Comparison of ENCODE assay signal across 17 cellular contexts in genomic region chr15:70056091-70056680, GRCh38. TPM values are rescaled to one million over a fixed set of nuclear protein-coding genes. Genes with fewer than 3 reads are reported as not detected.
DNase-seq lines count a peak whose midpoint lies in the region; ATAC-seq and TF ChIP-seq lines count a peak whose summit lies in the region.
"Had no signal": no experiment of that assay in that cellular context is flagged by ENCODE, and none has a peak within 500 bp of the region (broad histone marks: within the 10 kb centered on the region; RNA-seq: fewer than 3 reads in every experiment).

No MANE protein-coding gene starts in this region.

- peaks cover 26% of the 10 kb centered on the region for H3K36me3 Mint-ChIP-seq in activated CD8-positive, alpha-beta memory T cell treated with anti-CD3 and anti-CD28 coated beads, Interleukin-2, amount 10 ng/mL, durations not matched to agents 7 days and 5 days
- H3K36me3 Mint-ChIP-seq in stimulated activated memory B cell treated with anti-CD40 and anti-IgM and Interleukin-4, amounts not matched to agents 10 μg/mL and 1 μg/mL and 100 μg/mL, for 72 hours: peaks cover 88% of the 10 kb centered on the region

- no peaks in the 10 kb centered on the region for H3K9me3 Mint-ChIP-seq in activated CD8-positive, alpha-beta memory T cell treated with anti-CD3 and anti-CD28 coated beads, Interleukin-2, amount 10 ng/mL, durations not matched to agents 7 days and 5 days (ENCODE audit: low read depth)
- no peaks in the 10 kb centered on the region for H3K9me3 Mint-ChIP-seq in stimulated activated memory B cell treated with anti-CD40 and anti-IgM and Interleukin-4, amounts not matched to agents 10 μg/mL and 1 μg/mL and 100 μg/mL, for 72 hours

- H3K27ac Mint-ChIP-seq in activated CD8-positive, alpha-beta memory T cell treated with anti-CD3 and anti-CD28 coated beads, Interleukin-2, amount 10 ng/mL, durations not matched to agents 7 days and 5 days: no peak overlapping the region
- H3K27ac Mint-ChIP-seq in stimulated activated memory B cell treated with anti-CD40 and anti-IgM and Interleukin-4, amounts not matched to agents 10 μg/mL and 1 μg/mL and 100 μg/mL, for 72 hours: peak overlapping the region; percentile 59

- peak overlapping the region; percentile 1 for H3K4me3 ChIP-seq in neural cell (ENCODE audit: low read length)
- H3K4me3 ChIP-seq in coronary artery: no peak overlapping the region
- H3K4me3 ChIP-seq: HAP-1 had no signal

- peak; percentile 3 for TF ChIP-seq RAD21 in neural cell (conservative IDR thresholded peaks at IDR 0.05)

- no peaks in the 10 kb centered on the region for H3K27me3 ChIP-seq in neural cell (ENCODE audit: insufficient read depth, low read depth, low read length)

- no peaks in the 10 kb centered on the region for H3K4me1 Mint-ChIP-seq in activated CD8-positive, alpha-beta memory T cell treated with anti-CD3 and anti-CD28 coated beads, Interleukin-2, amount 10 ng/mL, durations not matched to agents 7 days and 5 days
- H3K4me1 Mint-ChIP-seq in stimulated activated memory B cell treated with anti-CD40 and anti-IgM and Interleukin-4, amounts not matched to agents 10 μg/mL and 1 μg/mL and 100 μg/mL, for 72 hours: peaks cover 30% of the 10 kb centered on the region

- peaks cover 5% of the 10 kb centered on the region for H3K36me3 ChIP-seq in neural cell (ENCODE audit: insufficient read depth, low read length)

- H3K4me2 ChIP-seq in neural cell (ENCODE audit: low read length): no peak overlapping the region

- H3K9me3 ChIP-seq in neural cell (ENCODE audit: low read length): no peaks in the 10 kb centered on the region
- H3K9me3 ChIP-seq: HAP-1 had no signal

- TF ChIP-seq CTCF in VCaP (conservative IDR thresholded peaks at IDR 0.05) (no peak), neural cell (IDR thresholded peaks at IDR 0.05; ENCODE audit: poor library complexity, severe bottlenecking) (peak; percentile 26), coronary artery (IDR thresholded peaks at IDR 0.05) (no peak)

- TF ChIP-seq EP300 in neural cell (conservative IDR thresholded peaks at IDR 0.05; ENCODE audit: poor library complexity, severe bottlenecking): no peak

- H3K9ac ChIP-seq in neural cell (ENCODE audit: low read length): no peak overlapping the region

- H3K9me2 ChIP-seq in neural cell (ENCODE audit: insufficient read depth, low read length): no peaks in the 10 kb centered on the region

- no peak overlapping the region for H3K4me3 Mint-ChIP-seq in activated CD8-positive, alpha-beta memory T cell treated with anti-CD3 and anti-CD28 coated beads, Interleukin-2, amount 10 ng/mL, durations not matched to agents 7 days and 5 days
- no peak overlapping the region for H3K4me3 Mint-ChIP-seq in stimulated activated memory B cell treated with anti-CD40 and anti-IgM and Interleukin-4, amounts not matched to agents 10 μg/mL and 1 μg/mL and 100 μg/mL, for 72 hours

- no peak overlapping the region for H2AFZ ChIP-seq in neural cell (ENCODE audit: low read depth, low read length)

- DNase-seq in activated CD8-positive, alpha-beta memory T cell treated with anti-CD3 and anti-CD28 coated beads, Interleukin-2, amount 50 U/mL, for 4 hours: peak; percentile 9
- no peak for DNase-seq in activated CD8-positive, alpha-beta memory T cell treated with anti-CD3 and anti-CD28 coated beads, Interleukin-2, amount 10 ng/mL, durations not matched to agents 7 days and 5 days
- DNase-seq in central memory CD4-positive, alpha-beta T cell: no peak
- no peak for DNase-seq in effector CD8-positive, alpha-beta T cell (lab: John Stamatoyannopoulos, UW)
- no peak for DNase-seq in coronary artery (ENCODE audit: low spot score)
- DNase-seq: COR-L47, Karpas-422, MM.1S, NCI-H1930, NCI-H510A, NCI-H82 had no signal

- H3K27ac ChIP-seq in VCaP: peak overlapping the region; percentile 41
- no peak overlapping the region for H3K27ac ChIP-seq in neural cell (ENCODE audit: low read length)
- H3K27ac ChIP-seq in coronary artery: no peak overlapping the region
- H3K27ac ChIP-seq: C4-2B had no signal

- H4K20me1 ChIP-seq in neural cell (ENCODE audit: insufficient read depth): no peaks in the 10 kb centered on the region

- ATAC-seq in activated CD8-positive, alpha-beta memory T cell treated with anti-CD3 and anti-CD28 coated beads, Interleukin-2, amount 10 ng/mL, durations not matched to agents 7 days and 5 days: no peak
- no peak for ATAC-seq in stimulated activated memory B cell treated with anti-CD40 and anti-IgM and Interleukin-4, amounts not matched to agents 10 μg/mL and 1 μg/mL and 100 μg/mL, for 72 hours
- ATAC-seq: HepG2 had no signal

- no peaks in the 10 kb centered on the region for H3K79me2 ChIP-seq in neural cell (replicated peaks; ENCODE audit: insufficient read depth, low read length)

- H3F3A ChIP-seq in neural cell (ENCODE audit: insufficient read depth, low read length, poor library complexity, severe bottlenecking): no peaks in the 10 kb centered on the region

- CTCF ChIA-PET in activated CD8-positive, alpha-beta memory T cell treated with anti-CD3 and anti-CD28 coated beads, Interleukin-2, amount 10 ng/mL, durations not matched to agents 7 days and 5 days (lab: Charles Lee): interaction anchor here (1.2 kb wide), 1 partner anchor 16 kb away, joined by 3 read pairs; no protein-coding TSS in a partner anchor

- no peaks in the 10 kb centered on the region for H3K27me3 Mint-ChIP-seq in activated CD8-positive, alpha-beta memory T cell treated with anti-CD3 and anti-CD28 coated beads, Interleukin-2, amount 10 ng/mL, durations not matched to agents 7 days and 5 days
- no peaks in the 10 kb centered on the region for H3K27me3 Mint-ChIP-seq in stimulated activated memory B cell treated with anti-CD40 and anti-IgM and Interleukin-4, amounts not matched to agents 10 μg/mL and 1 μg/mL and 100 μg/mL, for 72 hours

TF ChIP-seq in neural cell, 6 proteins besides CTCF, POLR2A, EP300 and RAD21:
- TF ChIP-seq SMC3 (conservative IDR thresholded peaks at IDR 0.05; ENCODE audit: poor library complexity) (no peak), POLR2AphosphoS5 (IDR thresholded peaks at IDR 0.05) (no peak), EZH2 (IDR thresholded peaks at IDR 0.05; ENCODE audit: borderline replicate concordance, insufficient read depth, low read length, poor library complexity, severe bottlenecking) (no peak), TAF1 (IDR thresholded peaks at IDR 0.05; ENCODE audit: low read depth) (no peak), REST (IDR thresholded peaks at IDR 0.05; ENCODE audit: borderline replicate concordance) (no peak), MXI1 (conservative IDR thresholded peaks at IDR 0.05; ENCODE audit: poor library complexity, severe bottlenecking) (no peak)

RNA-seq across cellular contexts. Expression of gene TLE3, which starts 41.5 kb away (rescaled TPM):
- total RNA-seq in activated CD8-positive, alpha-beta memory T cell treated with anti-CD3 and anti-CD28 coated beads, Interleukin-2, amount 10 ng/mL, durations not matched to agents 7 days and 5 days: 10 to 100 TPM; 48.8 to 53.5 TPM
- 22.8 and 27.6 TPM in 2 replicates for polyA plus RNA-seq in neural cell
- 19.8 and 23.6 TPM in 2 replicates for polyA minus RNA-seq in neural cell
